24 cellular contexts compared by ENCODE assay signal in the genomic region with DNA sequence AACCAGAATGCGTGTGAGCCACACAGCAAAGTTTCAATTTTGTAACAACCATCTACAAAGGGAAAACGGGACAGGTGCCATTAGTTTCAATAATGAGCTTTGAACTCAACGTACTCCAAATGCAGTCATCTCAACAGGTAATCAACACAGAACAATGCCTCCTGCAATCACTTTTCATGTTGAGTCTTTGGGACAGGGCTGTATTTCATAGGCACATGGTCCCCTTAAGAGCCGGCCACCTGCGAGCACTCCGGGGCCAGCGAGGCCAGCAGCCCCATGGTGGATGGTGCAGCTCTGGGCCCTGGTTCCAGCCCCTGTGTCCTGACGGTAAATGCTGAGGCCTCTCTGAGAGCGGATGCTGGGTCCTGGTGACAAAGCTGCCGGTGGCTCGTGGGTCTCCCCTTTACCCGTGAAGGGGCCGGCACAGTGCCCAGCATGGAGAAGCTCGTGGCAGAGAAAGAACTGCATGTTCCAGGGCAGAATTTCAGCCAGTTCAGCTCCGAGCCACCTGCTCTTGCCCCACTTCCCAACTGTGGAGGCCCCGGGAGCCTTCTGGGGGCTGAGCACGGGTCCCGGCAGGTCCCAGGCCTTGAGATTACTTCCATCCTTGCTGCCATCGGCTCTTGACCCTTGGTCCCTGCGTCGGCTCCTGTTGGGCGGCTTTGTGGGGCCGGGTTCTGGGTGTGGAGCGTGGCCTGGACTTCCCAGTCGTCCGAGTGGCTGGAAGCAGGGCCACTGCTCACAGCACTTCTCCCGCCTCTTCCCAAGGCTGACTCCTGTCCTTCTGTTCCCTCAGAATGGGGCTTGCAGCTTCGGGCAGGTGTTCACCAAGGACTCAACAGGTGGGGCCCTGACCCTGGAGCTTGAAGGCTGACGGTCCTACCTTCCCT. TPM values are rescaled to one million over a fixed set of nuclear protein-coding genes. Genes with fewer than 3 reads are reported as not detected.
DNase-seq lines count a peak whose midpoint lies in the region; ATAC-seq and TF ChIP-seq lines count a peak whose summit lies in the region.
"Had no signal": no experiment of that assay in that cellular context is flagged by ENCODE, and none has a peak within 500 bp of the region (broad histone marks: within the 10 kb centered on the region; RNA-seq: fewer than 3 reads in every experiment).

No MANE protein-coding gene starts in this region.

- TF ChIP-seq EP300 in gastroesophageal sphincter (IDR thresholded peaks at IDR 0.05) = no peak

- peak overlapping the region; percentile 65 for H2BK15ac ChIP-seq in mesenchymal stem cell (ENCODE audit: low read depth, poor library complexity, severe bottlenecking)

- TF ChIP-seq CTCF in WERI-Rb-1 (IDR thresholded peaks at IDR 0.05; ENCODE audit: low read depth, low read length) = no peak
- TF ChIP-seq CTCF in gastroesophageal sphincter (IDR thresholded peaks at IDR 0.05) = no peak

- H2BK5ac ChIP-seq in mesenchymal stem cell (ENCODE audit: low read depth, low read length, poor library complexity, severe bottlenecking) = no peak overlapping the region

- no peaks in the 10 kb centered on the region for H3K9me3 ChIP-seq in WERI-Rb-1 (ENCODE audit: severe bottlenecking)
- H3K9me3 ChIP-seq in mesenchymal stem cell (ENCODE audit: control insufficient read depth, low read length) = no peaks in the 10 kb centered on the region
- H3K9me3 ChIP-seq in gastroesophageal sphincter = no peaks in the 10 kb centered on the region
- H3K9me3 ChIP-seq: A549, mucosa of descending colon, uterus had no signal

- H3K27me3 ChIP-seq in WERI-Rb-1 (ENCODE audit: insufficient read depth, low read depth, severe bottlenecking) = no peaks in the 10 kb centered on the region
- H3K27me3 ChIP-seq in mesenchymal stem cell (ENCODE audit: control insufficient read depth in 1 of 2, insufficient read depth in 1 of 2, low read length in 2 of 2) = peaks cover 27 to 51% of the 10 kb centered on the region in 2 experiments
- H3K27me3 ChIP-seq in gastroesophageal sphincter = no peaks in the 10 kb centered on the region
- H3K27me3 ChIP-seq: neural progenitor cell, uterus had no signal

- no peak overlapping the region for H3K4me2 ChIP-seq in mesenchymal stem cell (ENCODE audit: low read length, poor library complexity, severe bottlenecking)
- H3K4me2 ChIP-seq: A549, neural progenitor cell had no signal

- 92% methylated on average over 26 of the region's 29 CpGs for WGBS in mesenchymal stem cell
- 75 to 90% methylated on average over 2 to 3 of the region's 29 CpGs for WGBS in gastroesophageal sphincter (ENCODE audit: low coverage in 1 of 2), 2 donors

- no peak for DNase-seq in activated naive CD4-positive, alpha-beta T cell treated with anti-CD3 and anti-CD28 coated beads, Interleukin-2, amount 50 U/mL, for 72 hours (ENCODE audit: low spot score in 2 of 2)
- no peak for DNase-seq in WERI-Rb-1
- DNase-seq in mesenchymal stem cell = no peak
- no peak for DNase-seq in NCI-H1105 treated with DMSO at 0.1 percent for 48 hours (lab: John Stamatoyannopoulos, UW)
- DNase-seq in iPS-NIHi7 (ENCODE audit: extremely low spot score) = no peak
- DNase-seq: activated CD4-positive, alpha-beta T cell treated with anti-CD3 and anti-CD28 coated beads, Interleukin-2, amount 50 U/mL, for 1 hour; amniotic stem cell; foreskin melanocyte; NCI-H1417 treated with DMSO at 0.1 percent for 48 hours; NCI-H2171; NCI-H526; T-cell had no signal

- H3K36me3 Mint-ChIP-seq in activated naive CD4-positive, alpha-beta T cell treated with anti-CD3 and anti-CD28 coated beads, Interleukin-2, amount 50 U/mL, for 24 hours = no peaks in the 10 kb centered on the region
- no peaks in the 10 kb centered on the region for H3K36me3 Mint-ChIP-seq in activated naive CD4-positive, alpha-beta T cell treated with anti-CD3 and anti-CD28 coated beads, Interleukin-2, amount 50 U/mL, for 72 hours
- H3K36me3 Mint-ChIP-seq: neural progenitor cell, T-cell had no signal

- H3K27ac Mint-ChIP-seq in activated naive CD4-positive, alpha-beta T cell treated with anti-CD3 and anti-CD28 coated beads, Interleukin-2, amount 50 U/mL, for 24 hours = peak overlapping the region; percentile 68
- no peak overlapping the region for H3K27ac Mint-ChIP-seq in activated naive CD4-positive, alpha-beta T cell treated with anti-CD3 and anti-CD28 coated beads, Interleukin-2, amount 50 U/mL, for 72 hours
- H3K27ac Mint-ChIP-seq: neural progenitor cell, T-cell had no signal

- H2BK12ac ChIP-seq in mesenchymal stem cell (ENCODE audit: low read length in 2 of 2) = no peak overlapping the region

- H3K9ac ChIP-seq in mesenchymal stem cell (ENCODE audit: low read length) = no peak overlapping the region
- H3K9ac ChIP-seq: neural progenitor cell had no signal

- H2AFZ ChIP-seq in mesenchymal stem cell (ENCODE audit: low read depth, low read length) = no peak overlapping the region

- H3K23ac ChIP-seq in mesenchymal stem cell (ENCODE audit: low read length in 2 of 2) = no peak overlapping the region

- H3K79me1 ChIP-seq in mesenchymal stem cell (replicated peaks; ENCODE audit: low read length, poor library complexity, severe bottlenecking) = no peaks in the 10 kb centered on the region

- ATAC-seq in activated naive CD4-positive, alpha-beta T cell treated with anti-CD3 and anti-CD28 coated beads, Interleukin-2, amount 50 U/mL, for 72 hours = no peak
- ATAC-seq in gastroesophageal sphincter = no peak
- ATAC-seq: HCT116, left colon, mucosa of descending colon had no signal

- no peaks in the 10 kb centered on the region for H3K9me3 Mint-ChIP-seq in activated naive CD4-positive, alpha-beta T cell treated with anti-CD3 and anti-CD28 coated beads, Interleukin-2, amount 50 U/mL, for 24 hours
- H3K9me3 Mint-ChIP-seq in activated naive CD4-positive, alpha-beta T cell treated with anti-CD3 and anti-CD28 coated beads, Interleukin-2, amount 50 U/mL, for 72 hours = no peaks in the 10 kb centered on the region
- H3K9me3 Mint-ChIP-seq: T-cell had no signal

- H4K8ac ChIP-seq in mesenchymal stem cell (ENCODE audit: low read length) = no peak overlapping the region

- no peak overlapping the region for H2AK5ac ChIP-seq in mesenchymal stem cell (ENCODE audit: low read length, severe bottlenecking)

- H3K4me1 ChIP-seq in mesenchymal stem cell (ENCODE audit: control insufficient read depth, insufficient read depth, low read depth, low read length) (no peaks in the 10 kb centered on the region), gastroesophageal sphincter (peaks cover 0 to 18% (median 0%) of the 10 kb centered on the region in 3 donors)
- H3K4me1 ChIP-seq: A549 had no signal

- H3K4me3 ChIP-seq in WERI-Rb-1 (ENCODE audit: low read depth, low read length) = no peak overlapping the region
- no peak overlapping the region for H3K4me3 ChIP-seq in mesenchymal stem cell (ENCODE audit: insufficient read depth in 1 of 2, low read depth in 1 of 2, low read length in 2 of 2)
- no peak overlapping the region for H3K4me3 ChIP-seq in gastroesophageal sphincter
- H3K4me3 ChIP-seq: A549, mucosa of descending colon, neural progenitor cell, uterus had no signal

- TF ChIP-seq POLR2A in gastroesophageal sphincter (IDR thresholded peaks at IDR 0.05) = no peak

- H3K4me3 Mint-ChIP-seq in activated naive CD4-positive, alpha-beta T cell treated with anti-CD3 and anti-CD28 coated beads, Interleukin-2, amount 50 U/mL, for 24 hours = no peak overlapping the region
- H3K4me3 Mint-ChIP-seq: neural progenitor cell, T-cell had no signal

- H4K91ac ChIP-seq in mesenchymal stem cell (ENCODE audit: low read length) = no peak overlapping the region

- H3K18ac ChIP-seq in mesenchymal stem cell (ENCODE audit: low read depth in 1 of 2, low read length in 2 of 2) = peak overlapping the region in 1 of 2 experiments; percentile 30

- no peak overlapping the region for H3K4ac ChIP-seq in mesenchymal stem cell (ENCODE audit: low read depth in 1 of 2, low read length in 2 of 2)

- no peak overlapping the region for H2BK120ac ChIP-seq in mesenchymal stem cell (ENCODE audit: low read depth, low read length)

- no peak overlapping the region for H3K14ac ChIP-seq in mesenchymal stem cell (ENCODE audit: low read length in 2 of 2)

- no peaks in the 10 kb centered on the region for H3K27me3 Mint-ChIP-seq in activated naive CD4-positive, alpha-beta T cell treated with anti-CD3 and anti-CD28 coated beads, Interleukin-2, amount 50 U/mL, for 24 hours
- H3K27me3 Mint-ChIP-seq: T-cell had no signal

- peak overlapping the region; percentile 95 for H3K27ac ChIP-seq in WERI-Rb-1
- H3K27ac ChIP-seq in mesenchymal stem cell (ENCODE audit: low read length, poor library complexity, severe bottlenecking) = no peak overlapping the region
- peak overlapping the region; percentile 45 for H3K27ac ChIP-seq in temporal lobe (ENCODE audit: low read depth, low read length)
- no peak overlapping the region for H3K27ac ChIP-seq in gastroesophageal sphincter
- H3K27ac ChIP-seq: A549, neural progenitor cell, uterus had no signal

- H3K36me3 ChIP-seq in WERI-Rb-1 (no peaks in the 10 kb centered on the region), mesenchymal stem cell (ENCODE audit: control insufficient read depth in 1 of 2, insufficient read depth in 2 of 2, low read depth in 1 of 2, low read length in 2 of 2) (no peaks in the 10 kb centered on the region), gastroesophageal sphincter (no peaks in the 10 kb centered on the region)
- H3K36me3 ChIP-seq: neural progenitor cell, uterus had no signal

- H3K4me1 Mint-ChIP-seq in activated naive CD4-positive, alpha-beta T cell treated with anti-CD3 and anti-CD28 coated beads, Interleukin-2, amount 50 U/mL, for 24 hours = peaks cover 15% of the 10 kb centered on the region

RNA-seq across cellular contexts. Expression of a gene that starts 26.1 kb away (rescaled TPM):
- total RNA-seq in activated naive CD4-positive, alpha-beta T cell treated with anti-CD3 and anti-CD28 coated beads, Interleukin-2, amount 50 U/mL, for 72 hours = 10 to 100 TPM; 32.1 to 61.4 TPM
- not detected for polyA plus RNA-seq in mesenchymal stem cell (2013, experiment 1 of 2)
- not detected for polyA plus RNA-seq in mesenchymal stem cell (2013, experiment 2 of 2)
- under 0.01 TPM for total RNA-seq in temporal lobe
- total RNA-seq in gastroesophageal sphincter = not detected
- total RNA-seq: renal cortical epithelial cell had no signal
- polyA plus RNA-seq: A549, BJ, esophagus had no signal

RNA-seq across cellular contexts. Expression of a gene that starts 54.6 kb away (rescaled TPM):
- 10 to 100 TPM; 29.7 to 43.7 TPM for total RNA-seq in activated naive CD4-positive, alpha-beta T cell treated with anti-CD3 and anti-CD28 coated beads, Interleukin-2, amount 50 U/mL, for 72 hours
- polyA plus RNA-seq in mesenchymal stem cell (2013, experiment 1 of 2) = 15.8 TPM
- 15.4 TPM for polyA plus RNA-seq in mesenchymal stem cell (2013, experiment 2 of 2)
- total RNA-seq in temporal lobe = 20.2 TPM
- total RNA-seq in gastroesophageal sphincter = 10 to 100 TPM; 16.4 to 30.2 (median 24.8) TPM

Comparison
In these comparisons a context has a peak if more than half of its experiments do, and no peak if none do; other contexts are left out.
1. H3K27ac ChIP-seq: peak in WERI-Rb-1 (single experiment) and temporal lobe (single experiment); none in mesenchymal stem cell (single experiment) and gastroesophageal sphincter (0 of 4).
2. RNA of a gene that starts 26.1 kb away (total RNA-seq): 32.1 to 61.4 TPM in activated naive CD4-positive, alpha-beta T cell treated with anti-CD3 and anti-CD28 coated beads, Interleukin-2, amount 50 U/mL, for 72 hours; under 0.01 TPM in temporal lobe (single experiment) and not detected in gastroesophageal sphincter; every median in the first group is over 10 times any median in the second.